ENCODE assay signal across 17 cellular contexts in genomic region chr10:48948631-48949030, GRCh38. TPM values are rescaled to one million over a fixed set of nuclear protein-coding genes. Genes with fewer than 3 reads are reported as not detected.
DNase-seq lines count a peak whose midpoint lies in the region; ATAC-seq and TF ChIP-seq lines count a peak whose summit lies in the region.
"Had no signal": no experiment of that assay in that cellular context is flagged by ENCODE, and none has a peak within 500 bp of the region (broad histone marks: within the 10 kb centered on the region; RNA-seq: fewer than 3 reads in every experiment).

No MANE protein-coding gene starts in this region.

- TF ChIP-seq CTCF in WERI-Rb-1 (IDR thresholded peaks at IDR 0.05; ENCODE audit: low read depth, low read length) (no peak), foreskin keratinocyte (conservative IDR thresholded peaks at IDR 0.05) (no peak)

- H3K27ac ChIP-seq in WERI-Rb-1 (no peak overlapping the region), foreskin keratinocyte (no peak overlapping the region)
- H3K27ac ChIP-seq: 22Rv1, A549, BLaER1 had no signal

- H3K4me1 ChIP-seq in foreskin keratinocyte: no peaks in the 10 kb centered on the region
- H3K4me1 ChIP-seq: A549, BLaER1 had no signal

- H3K4me3 ChIP-seq in WERI-Rb-1 (ENCODE audit: low read depth, low read length): no peak overlapping the region
- H3K4me3 ChIP-seq: A549, BLaER1, GM23338 had no signal

- H3K27me3 ChIP-seq in WERI-Rb-1 (ENCODE audit: insufficient read depth, low read depth, severe bottlenecking): peaks cover 21% of the 10 kb centered on the region
- peaks cover 3% of the 10 kb centered on the region for H3K27me3 ChIP-seq in foreskin keratinocyte
- H3K27me3 ChIP-seq: BLaER1 had no signal

- DNase-seq in NCI-H1417 (lab: John Stamatoyannopoulos, UW): peak in 2 of 3 experiments; percentile 5 to 30
- DNase-seq in NCI-H1417 treated with DMSO at 0.1 percent for 48 hours (lab: John Stamatoyannopoulos, UW): no peak
- DNase-seq in WERI-Rb-1: peak; percentile 37
- DNase-seq in foreskin keratinocyte: peak in 1 of 2 donors; percentile 4
- no peak for DNase-seq in C1 segment of cervical spinal cord (lab: John Stamatoyannopoulos, UW)
- no peak for DNase-seq in NCI-H1694 treated with DMSO at 0.1 percent for 48 hours (lab: John Stamatoyannopoulos, UW)
- DNase-seq in islet precursor cell: no peak
- DNase-seq: Calu3; CD8-positive, alpha-beta T cell; DMS79 treated with DMSO at 0.1 percent for 48 hours; GF-D8; HCEC 1CT had no signal

- H3K36me3 ChIP-seq in WERI-Rb-1: no peaks in the 10 kb centered on the region
- H3K36me3 ChIP-seq: BLaER1 had no signal

- H3K9me3 ChIP-seq in WERI-Rb-1 (ENCODE audit: severe bottlenecking): no peaks in the 10 kb centered on the region
- H3K9me3 ChIP-seq: A549, BLaER1 had no signal

- ATAC-seq in foreskin keratinocyte: peak; percentile 9
- ATAC-seq: A549; CD8-positive, alpha-beta T cell; GM23338 had no signal

RNA-seq across cellular contexts. Expression of gene LRRC18, which starts 9.0 kb away (rescaled TPM):
- total RNA-seq in foreskin keratinocyte: not detected in 2 replicates
- polyA plus RNA-seq in foreskin keratinocyte: not detected in 2 replicates
- total RNA-seq: Calu3; CD8-positive, alpha-beta T cell; GM23338; HT-29 had no signal
- polyA plus RNA-seq: A549, GM23338 had no signal

Comparison
In these comparisons a context has a peak if more than half of its experiments do, and no peak if none do; other contexts are left out.
1. DNase-seq: peak in NCI-H1417 (2 of 3) and WERI-Rb-1 (single experiment); none in NCI-H1417 treated with DMSO at 0.1 percent for 48 hours (single experiment), C1 segment of cervical spinal cord (0 of 14), NCI-H1694 treated with DMSO at 0.1 percent for 48 hours (single experiment) and islet precursor cell (single experiment).